Comparison of ENCODE assay signal across 8 cellular contexts in genomic region chr16:88705746-88706287, GRCh38. TPM values are rescaled to one million over a fixed set of nuclear protein-coding genes. Genes with fewer than 3 reads are reported as not detected.
A peak's percentile ranks its signal among the peaks of the same experiment; 100 is the strongest.
DNase-seq lines count a peak whose midpoint lies in the region; ATAC-seq and TF ChIP-seq lines count a peak whose summit lies in the region.

No MANE protein-coding gene starts in this region.

- 0 to 1% (median 1%) methylated on average over 21 to 67 of the region's 67 CpGs for WGBS in psoas muscle, 3 donors

- H3K9me3 ChIP-seq in psoas muscle = no peaks in the 10 kb centered on the region

- peak; percentile 11 for DNase-seq in activated CD4-positive, alpha-beta T cell treated with anti-CD3 and anti-CD28 coated beads, Interleukin-2, amount 50 U/mL, for 1 hour
- DNase-seq in Right ventricle myocardium superior = no peak
- DNase-seq in psoas muscle = no peak
- DNase-seq in NCI-H2081 treated with DMSO at 0.1 percent for 48 hours (lab: John Stamatoyannopoulos, UW) = no peak
- DNase-seq in A172 (ENCODE audit: low spot score) = no peak

- ATAC-seq in GM18520 (IDR thresholded peaks at IDR 0.05; ENCODE audit: unreplicated experiment) (peak; percentile 16), HG03139 (IDR thresholded peaks at IDR 0.05; ENCODE audit: unreplicated experiment) (peak; percentile 13), Right ventricle myocardium superior (ENCODE audit: poor library complexity) (peak; percentile 13), psoas muscle (peak; percentile 1 to 50 (median 31))

- H3K4me1 ChIP-seq in psoas muscle = peaks cover 18% of the 10 kb centered on the region

- intact Hi-C loops in Right ventricle myocardium superior (cut with DNase I) = no loop called here
- intact Hi-C loops in psoas muscle (cut with DNase I) = loop anchor here (5.0 kb wide), 2 partner anchors 44 to 139 kb away; partner anchors contain the start of gene MVD (in 1 of the 2)

- H3K4me3 ChIP-seq in psoas muscle = peak overlapping the region; percentile 88

- H3K27me3 ChIP-seq in psoas muscle (ENCODE audit: insufficient read depth in 3 of 3, low read length in 2 of 3) = no peaks in the 10 kb centered on the region

- TF ChIP-seq CTCF in 22Rv1 (IDR thresholded peaks at IDR 0.05) (no peak), psoas muscle (IDR thresholded peaks at IDR 0.05) (no peak)

- peaks cover 0 to 22% of the 10 kb centered on the region in 2 donors for H3K36me3 ChIP-seq in psoas muscle (ENCODE audit: insufficient read depth in 1 of 2, low read depth in 1 of 2)

- H3K27ac ChIP-seq in 22Rv1 = peak overlapping the region; percentile 69
- H3K27ac ChIP-seq in psoas muscle = peak overlapping the region; percentile 91

RNA-seq across cellular contexts. Expression of gene RNF166, which starts 0.4 kb away (rescaled TPM):
- 14.6 TPM for total RNA-seq in Right ventricle myocardium superior
- 10 to 100 TPM; 13.4 to 22.9 (median 15.7) TPM for total RNA-seq in psoas muscle
- polyA plus RNA-seq in psoas muscle = 10 to 100 TPM; 10.1 to 14.9 (median 12.1) TPM
- 43.6 and 51.2 TPM in 2 replicates for total RNA-seq in A172 (2014; rRNA removed; shearing (Covaris generic))

RNA-seq across cellular contexts. Expression of gene CTU2, which starts 0.5 kb away (rescaled TPM):
- total RNA-seq in Right ventricle myocardium superior (13.4 TPM), psoas muscle (10 to 100 TPM; 12.4 to 24.1 (median 19.6) TPM)
- 10 to 100 TPM; 20.2 to 24.1 (median 21.9) TPM for polyA plus RNA-seq in psoas muscle
- total RNA-seq in A172 (2014; rRNA removed; shearing (Covaris generic)) = 20.5 and 21.2 TPM in 2 replicates

RNA-seq across cellular contexts. Expression of gene SNAI3, which starts 19.5 kb away (rescaled TPM):
- 3.0 TPM for total RNA-seq in Right ventricle myocardium superior
- total RNA-seq in psoas muscle = 1 to 10 TPM; 1.5 to 8.5 (median 4.0) TPM
- 1 to 10 TPM; 1.2 to 5.3 (median 3.0) TPM for polyA plus RNA-seq in psoas muscle
- not detected in 2 replicates for total RNA-seq in A172 (2014; rRNA removed; shearing (Covaris generic))

RNA-seq across cellular contexts. Expression of gene MVD, which starts 42.9 kb away (rescaled TPM):
- total RNA-seq in Right ventricle myocardium superior = 21.9 TPM
- 10 to 100 TPM; 11.7 to 26.8 (median 16.1) TPM for total RNA-seq in psoas muscle
- polyA plus RNA-seq in psoas muscle = 10 to 100 TPM; 13.7 to 19.2 (median 15.9) TPM
- total RNA-seq in A172 (2014; rRNA removed; shearing (Covaris generic)) = 53.8 and 56.3 TPM in 2 replicates

RNA-seq across cellular contexts. Expression of gene CYBA, which starts 55.0 kb away (rescaled TPM):
- total RNA-seq in Right ventricle myocardium superior (53.7 TPM), psoas muscle (10 to 100 TPM; 17.1 to 20.2 (median 19.2) TPM)
- 10 to 100 TPM in 2 of 3 donors, 1 to 10 TPM in 1; 9.1 to 28.0 (median 24.0) TPM for polyA plus RNA-seq in psoas muscle
- total RNA-seq in A172 (2014; rRNA removed; shearing (Covaris generic)) = 0.19 TPM in 1 of 2 replicates, not detected in the other
